ENCODE assay signal across 8 cellular contexts in the genomic region with DNA sequence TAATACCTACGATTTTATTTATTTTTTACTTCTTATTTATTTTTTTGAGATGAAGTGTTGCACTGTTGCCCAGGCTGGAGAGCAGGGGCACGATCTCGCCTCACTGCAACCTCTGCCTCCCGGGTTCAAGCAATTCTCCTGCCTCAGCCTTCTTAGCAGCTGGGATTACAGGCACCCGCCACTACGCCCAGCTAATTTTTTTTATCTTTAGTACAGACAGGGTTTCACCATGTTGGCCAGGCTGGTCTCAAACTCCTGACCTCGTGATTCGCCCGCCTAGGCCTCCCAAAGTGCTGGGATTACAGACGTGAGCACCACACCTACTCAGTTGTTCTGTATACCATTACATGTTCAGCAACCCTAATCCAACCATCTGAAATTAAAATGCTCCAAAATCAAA. TPM values are rescaled to one million over a fixed set of nuclear protein-coding genes. Genes with fewer than 3 reads are reported as not detected.
DNase-seq lines count a peak whose midpoint lies in the region; ATAC-seq and TF ChIP-seq lines count a peak whose summit lies in the region.
"Not testable (repeated sequence)": the region's sequence is repeated elsewhere in the genome, so short reads cannot be mapped to it uniquely, and the experiment has no call there.

No MANE protein-coding gene starts in this region.

- not testable (repeated sequence) for H3K27ac ChIP-seq in A673 (ENCODE audit: low read depth, low read length, poor library complexity, severe bottlenecking); coronary artery; iPS-20b (ENCODE audit: low read length); osteoblast (ENCODE audit: low read depth, low read length)

- not testable (repeated sequence) for H3K36me3 ChIP-seq in A673 (ENCODE audit: insufficient read depth, low read length, poor library complexity, severe bottlenecking); MG63; iPS-20b (ENCODE audit: insufficient read depth, low read depth, low read length); osteoblast (ENCODE audit: insufficient read depth, low read length)

- peaks cover 20% of the 10 kb centered on the region for H3K4me1 Mint-ChIP-seq in T-helper 17 cell
- peaks cover 31% of the 10 kb centered on the region for H3K4me1 Mint-ChIP-seq in activated T-helper 2 cell treated with anti-CD3 and anti-CD28 coated beads, Interferon-gamma antibody, Interleukin-2, Interleukin-4, amounts not matched to agents 10 μg/mL and 5 μg/mL and 100 μg/mL, durations not matched to agents 14 hours and 24 hours and 36 hours (ENCODE audit: low read depth)

- CTCF ChIA-PET in A673 (lab: Charles Lee), result not testable (repeated sequence)

- H3K9ac ChIP-seq in iPS-20b (ENCODE audit: low read depth, low read length), result peak overlapping the region; percentile 92; the same call in 1 of the 2 replicates

- H3K9me3 Mint-ChIP-seq in activated T-helper 2 cell treated with anti-CD3 and anti-CD28 coated beads, Interferon-gamma antibody, Interleukin-2, Interleukin-4, amounts not matched to agents 10 μg/mL and 5 μg/mL and 100 μg/mL, durations not matched to agents 14 hours and 24 hours and 36 hours, result not testable (repeated sequence)

- not testable (repeated sequence) for H3K36me3 Mint-ChIP-seq in T-helper 17 cell (ENCODE audit: low read depth)
- H3K36me3 Mint-ChIP-seq in activated T-helper 2 cell treated with anti-CD3 and anti-CD28 coated beads, Interferon-gamma antibody, Interleukin-2, Interleukin-4, amounts not matched to agents 10 μg/mL and 5 μg/mL and 100 μg/mL, durations not matched to agents 14 hours and 24 hours and 36 hours (ENCODE audit: low read depth), result peaks cover 28% of the 10 kb centered on the region

- peaks cover 34% of the 10 kb centered on the region for H3K79me2 ChIP-seq in osteoblast (ENCODE audit: insufficient read depth, low read length)

- intact Hi-C loops in A673 (cut with micrococcal nuclease; ENCODE audit: unreplicated experiment); activated T-helper 2 cell treated with anti-CD3 and anti-CD28 coated beads, Interferon-gamma antibody, Interleukin-2, Interleukin-4, amounts not matched to agents 10 μg/mL and 5 μg/mL and 100 μg/mL, durations not matched to agents 14 hours and 24 hours and 36 hours (cut with micrococcal nuclease): not testable (repeated sequence)

- not testable (repeated sequence) for H2AFZ ChIP-seq in osteoblast (ENCODE audit: low read length)

- H3K27me3 ChIP-seq in A673 (replicated peaks; ENCODE audit: insufficient read depth, low read depth, low read length, poor library complexity); MG63; iPS-20b (ENCODE audit: insufficient read depth, low read length); osteoblast (ENCODE audit: insufficient read depth, low read length): not testable (repeated sequence)

- H4K20me1 ChIP-seq in osteoblast (ENCODE audit: insufficient read depth, low read length), result not testable (repeated sequence)

- H3K9me3 ChIP-seq in A673 (ENCODE audit: low read depth, low read length, poor library complexity, severe bottlenecking); MG63; T-helper 17 cell (ENCODE audit: control insufficient read depth, low read length, poor library complexity, severe bottlenecking); iPS-20b (ENCODE audit: insufficient read depth, low read depth, low read length); osteoblast (ENCODE audit: low read depth, low read length): not testable (repeated sequence)

- BruUV-seq in A673 (replicated peaks; lab: Mats Ljungman, UMichigan), result not testable (repeated sequence)

- not testable (repeated sequence) for ATAC-seq in T-helper 17 cell

- H3K4me3 Mint-ChIP-seq in T-helper 17 cell, result peak overlapping the region; percentile 98
- H3K4me3 Mint-ChIP-seq in activated T-helper 2 cell treated with anti-CD3 and anti-CD28 coated beads, Interferon-gamma antibody, Interleukin-2, Interleukin-4, amounts not matched to agents 10 μg/mL and 5 μg/mL and 100 μg/mL, durations not matched to agents 14 hours and 24 hours and 36 hours (ENCODE audit: low read depth), result peak overlapping the region; percentile 100

- H3K4me3 ChIP-seq in A673 (ENCODE audit: low read depth, low read length, poor library complexity, severe bottlenecking), result peak overlapping the region; percentile 76
- H3K4me3 ChIP-seq in GM12865 (ENCODE audit: low read depth, low read length), result peak overlapping the region; percentile 80
- peak overlapping the region; percentile 85 for H3K4me3 ChIP-seq in MG63
- peak overlapping the region; percentile 84 for H3K4me3 ChIP-seq in coronary artery
- peak overlapping the region; percentile 93 for H3K4me3 ChIP-seq in iPS-20b (ENCODE audit: low read length)
- H3K4me3 ChIP-seq in osteoblast (ENCODE audit: insufficient read depth, low read length), result peak overlapping the region; percentile 94

- not testable (repeated sequence) for H3K27me3 Mint-ChIP-seq in T-helper 17 cell; activated T-helper 2 cell treated with anti-CD3 and anti-CD28 coated beads, Interferon-gamma antibody, Interleukin-2, Interleukin-4, amounts not matched to agents 10 μg/mL and 5 μg/mL and 100 μg/mL, durations not matched to agents 14 hours and 24 hours and 36 hours (ENCODE audit: low read depth)

- DNase-seq in A673 (ENCODE audit: low spot score); GM12865 (ENCODE audit: low read depth); MG63; T-helper 17 cell; activated T-helper 2 cell treated with anti-CD3 and anti-CD28 coated beads, Interferon-gamma antibody, Interleukin-2, Interleukin-4, amounts not matched to agents 10 μg/mL and 5 μg/mL and 100 μg/mL, durations not matched to agents 14 hours and 24 hours and 36 hours (ENCODE audit: low spot score); coronary artery (ENCODE audit: low spot score); osteoblast (ENCODE audit: insufficient read length, low spot score, missing footprints): not testable (repeated sequence)

- TF ChIP-seq CTCF in A673 (conservative IDR thresholded peaks at IDR 0.05; ENCODE audit: low read depth, low read length); GM12865 (IDR thresholded peaks at IDR 0.05; ENCODE audit: insufficient read depth, low read depth, low read length, missing control alignments); coronary artery (IDR thresholded peaks at IDR 0.05); osteoblast (IDR thresholded peaks at IDR 0.05; ENCODE audit: extremely low read depth, low read depth, low read length): not testable (repeated sequence)

- POLR2A ChIA-PET in A673 (lab: Charles Lee; ENCODE audit: low non-redundant PET), result not testable (repeated sequence)

- H3K4me1 ChIP-seq in A673 (ENCODE audit: insufficient read depth, low read length, poor library complexity, severe bottlenecking); iPS-20b (ENCODE audit: insufficient read depth, low read length): not testable (repeated sequence)
- H3K4me1 ChIP-seq in osteoblast (ENCODE audit: insufficient read depth, low read length), result peaks cover 12% of the 10 kb centered on the region

- H3K27ac Mint-ChIP-seq in T-helper 17 cell; activated T-helper 2 cell treated with anti-CD3 and anti-CD28 coated beads, Interferon-gamma antibody, Interleukin-2, Interleukin-4, amounts not matched to agents 10 μg/mL and 5 μg/mL and 100 μg/mL, durations not matched to agents 14 hours and 24 hours and 36 hours: not testable (repeated sequence)

- peak overlapping the region; percentile 88 for H3K4me2 ChIP-seq in osteoblast (ENCODE audit: insufficient read depth, low read length)

RNA-seq across cellular contexts. Expression of a gene that starts 1.4 kb away (rescaled TPM):
- total RNA-seq in A673 (2021) (23.0 and 23.3 TPM in 2 replicates), T-helper 17 cell (1 to 10 TPM; 8.0 to 8.1 TPM), osteoblast (28.6 and 31.5 TPM in 2 replicates)
- 20.7 and 31.7 TPM in 2 replicates for total RNA-seq in MG63 (2014; rRNA removed; shearing (Covaris generic); ENCODE audit: low replicate concordance)
- 20.8 and 22.2 TPM in 2 replicates for total RNA-seq in activated T-helper 2 cell treated with anti-CD3 and anti-CD28 coated beads, Interferon-gamma antibody, Interleukin-2, Interleukin-4, amounts not matched to agents 10 μg/mL and 5 μg/mL and 100 μg/mL, durations not matched to agents 14 hours and 24 hours and 36 hours
